Comparison of ENCODE assay signal across 17 cellular contexts in the genomic region with DNA sequence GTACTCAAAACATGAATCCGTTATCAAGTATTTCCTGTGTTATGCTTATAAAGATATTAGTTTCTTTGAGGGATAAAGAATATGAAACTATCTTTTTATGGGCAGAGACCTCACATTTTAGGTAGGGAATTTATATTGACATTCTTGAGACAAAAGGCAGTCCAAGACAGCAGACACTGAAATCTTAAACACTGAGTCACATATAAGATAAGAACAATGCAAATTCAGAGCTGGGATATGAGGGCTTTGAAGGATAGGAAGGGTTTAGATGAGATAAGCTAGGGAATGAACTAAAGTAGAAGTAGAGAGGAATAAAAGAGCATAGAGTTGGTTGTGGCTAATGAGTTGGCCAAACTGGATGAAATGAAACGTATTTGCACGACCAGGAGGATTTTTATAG. TPM values are rescaled to one million over a fixed set of nuclear protein-coding genes. Genes with fewer than 3 reads are reported as not detected.
DNase-seq lines count a peak whose midpoint lies in the region; TF ChIP-seq lines count a peak whose summit lies in the region.
"Had no signal": no experiment of that assay in that cellular context is flagged by ENCODE, and none has a peak within 500 bp of the region (broad histone marks: within the 10 kb centered on the region; RNA-seq: fewer than 3 reads in every experiment).

No MANE protein-coding gene starts in this region.

- no peak for TF ChIP-seq CTCF in fibroblast of the aortic adventitia (IDR thresholded peaks at IDR 0.05; ENCODE audit: insufficient read depth, low read length)
- TF ChIP-seq CTCF in GM13976 (IDR thresholded peaks at IDR 0.05; ENCODE audit: borderline replicate concordance, control extremely low read depth, extremely low read depth, insufficient read depth, missing control alignments) = no peak
- no peak for TF ChIP-seq CTCF in GM10266 (IDR thresholded peaks at IDR 0.05; ENCODE audit: control insufficient read depth, insufficient read depth, low read depth, missing control alignments)

- no peak overlapping the region for H3K4me3 ChIP-seq in fibroblast of the aortic adventitia (ENCODE audit: low read depth, low read length)
- H3K4me3 ChIP-seq: gastrocnemius medialis, thoracic aorta had no signal

- in situ Hi-C loops in GM13976 (cut with MboI; ENCODE audit: low sequenced_read_pairs, unreplicated experiment) = no loop called here

- peak; percentile 47 for DNase-seq in ELR (ENCODE audit: low read depth)
- peak; percentile 82 for DNase-seq in amniotic epithelial cell (ENCODE audit: low read depth)
- DNase-seq in fibroblast of the aortic adventitia (ENCODE audit: low read depth) = peak; percentile 88
- peak; percentile 24 for DNase-seq in pulmonary artery endothelial cell (ENCODE audit: low read depth, low spot score)
- DNase-seq in GM13976 (ENCODE audit: low spot score) = no peak
- DNase-seq in GM10266 (ENCODE audit: extremely low spot score) = no peak
- no peak for DNase-seq in stimulated activated CD4-positive, alpha-beta T cell treated with anti-CD3 and anti-CD28 coated beads, Interleukin-4, amount 100 ng/mL, for 24 hours
- DNase-seq: activated CD4-positive, alpha-beta T cell treated with anti-CD3 and anti-CD28 coated beads, Interleukin-2, amount 10 ng/mL, durations not matched to agents 7 days and 5 days; activated CD8-positive, alpha-beta memory T cell treated with anti-CD3 and anti-CD28 coated beads, Interleukin-2, amount 50 U/mL, for 4 hours; activated gamma-delta T cell; gastrocnemius medialis; Kasumi-1; NCI-H1105 treated with DMSO at 0.1 percent for 48 hours; NCI-H526; nephron progenitor cell; T-cell had no signal

RNA-seq across cellular contexts. Expression of gene ASTE1, which starts 58.4 kb away (rescaled TPM):
- total RNA-seq in fibroblast of the aortic adventitia (ENCODE audit: low replicate concordance) (7.5 and 10.1 TPM in 2 replicates), pulmonary artery endothelial cell (4.4 and 8.5 TPM in 2 replicates)

RNA-seq across cellular contexts. Expression of gene NEK11, which starts 58.4 kb away (rescaled TPM):
- total RNA-seq in fibroblast of the aortic adventitia (ENCODE audit: low replicate concordance) = 15.3 and 82.0 TPM in 2 replicates
- total RNA-seq in pulmonary artery endothelial cell = 2.1 and 2.2 TPM in 2 replicates

Comparison
In these comparisons a context has a peak if more than half of its experiments do, and no peak if none do; other contexts are left out.
1. DNase-seq: peak in ELR (single experiment), amniotic epithelial cell (single experiment), fibroblast of the aortic adventitia (single experiment) and pulmonary artery endothelial cell (single experiment); none in GM13976 (single experiment), GM10266 (single experiment) and stimulated activated CD4-positive, alpha-beta T cell treated with anti-CD3 and anti-CD28 coated beads, Interleukin-4, amount 100 ng/mL, for 24 hours (single experiment).